Comparison of ENCODE assay signal across 11 cellular contexts in the genomic region with DNA sequence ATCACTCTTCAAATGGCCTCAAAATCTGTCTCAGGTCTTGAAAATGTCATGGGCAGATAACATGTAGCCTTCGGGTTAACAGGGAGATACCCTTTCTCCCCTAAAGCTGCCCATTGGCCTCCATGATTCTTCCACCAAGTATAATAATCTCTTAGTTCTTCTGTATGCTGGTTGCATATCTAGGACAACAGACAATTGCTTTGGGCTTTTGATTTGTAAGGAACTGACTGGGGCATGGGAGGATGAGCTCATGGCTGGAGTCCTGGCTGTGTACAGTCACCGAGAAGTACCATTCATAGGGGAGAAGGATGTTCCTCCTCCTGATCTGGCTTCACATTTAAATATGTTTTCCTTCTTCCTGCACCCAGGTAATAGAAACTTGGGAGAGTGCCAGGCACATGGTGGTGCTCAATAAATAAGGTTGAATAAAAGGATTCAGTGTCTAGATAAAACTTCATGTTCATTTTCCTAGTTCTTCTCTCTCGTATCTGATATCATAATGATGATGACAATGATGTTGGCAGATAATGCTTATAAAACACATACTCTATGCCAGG. TPM values are rescaled to one million over a fixed set of nuclear protein-coding genes. Genes with fewer than 3 reads are reported as not detected.
DNase-seq lines count a peak whose midpoint lies in the region; ATAC-seq, FAIRE-seq and TF ChIP-seq lines count a peak whose summit lies in the region.
"Had no signal": no experiment of that assay in that cellular context is flagged by ENCODE, and none has a peak within 500 bp of the region (broad histone marks: within the 10 kb centered on the region; RNA-seq: fewer than 3 reads in every experiment).

No MANE protein-coding gene starts in this region.

- peak overlapping the region; percentile 96 for H3K4me2 ChIP-seq in keratinocyte (ENCODE audit: control insufficient read depth, extremely low read depth, insufficient read depth, low read depth, low read length)

- WGBS in pancreas, 2 donors: 81% methylated on average over 3 of the region's 3 CpGs

- H3K9me3 ChIP-seq in keratinocyte (ENCODE audit: control insufficient read depth, low read depth, low read length): no peaks in the 10 kb centered on the region
- H3K9me3 ChIP-seq in pancreas: no peaks in the 10 kb centered on the region
- H3K9me3 ChIP-seq: testis had no signal

- no peak overlapping the region for H2AFZ ChIP-seq in keratinocyte (ENCODE audit: control insufficient read depth, low read length)

- FAIRE-seq in keratinocyte (lab: Jason Lieb, UNC) (peak; percentile 71), pancreas (lab: Jason Lieb, UNC) (no peak)

- DNase-seq in activated naive CD4-positive, alpha-beta T cell (lab: John Stamatoyannopoulos, UW): no peak
- no peak for DNase-seq in activated T-helper 1 cell treated with anti-CD3 and anti-CD28 coated beads, Interleukin-12 subunit alpha, Interleukin-12 subunit beta, Interleukin-2, Interleukin-4 antibody, amounts not matched to agents 30 ng/mL and 10 ng/mL and 1 ng/mL, durations not matched to agents 14 hours and 24 hours and 36 hours (ENCODE audit: low spot score)
- DNase-seq in keratinocyte (ENCODE audit: low read depth, low spot score): no peak
- DNase-seq in type B pancreatic cell (ENCODE audit: extremely low spot score, unreplicated experiment): no peak
- no peak for DNase-seq in Calu3
- no peak for DNase-seq in pancreas
- DNase-seq in NCI-H82 (lab: John Stamatoyannopoulos, UW): no peak
- DNase-seq: foreskin melanocyte, NCI-H1048, testis had no signal

- H3K36me3 ChIP-seq in keratinocyte (ENCODE audit: control insufficient read depth in 2 of 2, extremely low read depth in 1 of 2, insufficient read depth in 2 of 2, low read length in 2 of 2) (no peaks in the 10 kb centered on the region), pancreas (no peaks in the 10 kb centered on the region)

- ATAC-seq in pancreas: no peak

- H3K27ac ChIP-seq in keratinocyte (ENCODE audit: control insufficient read depth, insufficient read depth, low read length): peak overlapping the region; percentile 99
- H3K27ac ChIP-seq in pancreas: no peak overlapping the region
- H3K27ac ChIP-seq: testis had no signal

- intact Hi-C loops in activated T-helper 1 cell treated with anti-CD3 and anti-CD28 coated beads, Interleukin-12 subunit alpha, Interleukin-12 subunit beta, Interleukin-2, Interleukin-4 antibody, amounts not matched to agents 30 ng/mL and 10 ng/mL and 1 ng/mL, durations not matched to agents 14 hours and 24 hours and 36 hours (cut with micrococcal nuclease): loop anchor here (10.0 kb wide), 2 partner anchors 1187 to 1767 kb away; a partner anchor contains a TSS
- intact Hi-C loops in Calu3 (cut with micrococcal nuclease; ENCODE audit: unreplicated experiment) (no loop called here), pancreas (cut with DNase I) (no loop called here)

- peak overlapping the region; percentile 3 for H3K27ac Mint-ChIP-seq in activated naive CD4-positive, alpha-beta T cell treated with anti-CD3 and anti-CD28 coated beads, Interleukin-2, amount 50 U/mL, for 24 hours
- H3K27ac Mint-ChIP-seq in activated T-helper 1 cell treated with anti-CD3 and anti-CD28 coated beads, Interleukin-12 subunit alpha, Interleukin-12 subunit beta, Interleukin-2, Interleukin-4 antibody, amounts not matched to agents 30 ng/mL and 10 ng/mL and 1 ng/mL, durations not matched to agents 14 hours and 24 hours and 36 hours: no peak overlapping the region
- no peak overlapping the region for H3K27ac Mint-ChIP-seq in type B pancreatic cell
- H3K27ac Mint-ChIP-seq in Calu3 (ENCODE audit: unreplicated experiment): no peak overlapping the region

- no peaks in the 10 kb centered on the region for H3K27me3 Mint-ChIP-seq in activated naive CD4-positive, alpha-beta T cell treated with anti-CD3 and anti-CD28 coated beads, Interleukin-2, amount 50 U/mL, for 24 hours
- H3K27me3 Mint-ChIP-seq in activated T-helper 1 cell treated with anti-CD3 and anti-CD28 coated beads, Interleukin-12 subunit alpha, Interleukin-12 subunit beta, Interleukin-2, Interleukin-4 antibody, amounts not matched to agents 30 ng/mL and 10 ng/mL and 1 ng/mL, durations not matched to agents 14 hours and 24 hours and 36 hours (ENCODE audit: insufficient read depth): peaks cover 14% of the 10 kb centered on the region
- H3K27me3 Mint-ChIP-seq in type B pancreatic cell (peaks cover 33% of the 10 kb centered on the region), Calu3 (ENCODE audit: unreplicated experiment) (peaks cover 12% of the 10 kb centered on the region)

- no peak for TF ChIP-seq CTCF in keratinocyte (optimal IDR thresholded peaks at IDR 0.05 in 1 of 3, IDR thresholded peaks at IDR 0.05 in 1 of 3, conservative IDR thresholded peaks at IDR 0.05 in 1 of 3; ENCODE audit: extremely low read depth in 1 of 3, insufficient read depth in 2 of 3, low read length in 3 of 3)
- no peak for TF ChIP-seq CTCF in type B pancreatic cell (conservative IDR thresholded peaks at IDR 0.05)
- TF ChIP-seq CTCF in Calu3 (IDR thresholded peaks at IDR 0.05; ENCODE audit: unreplicated experiment): no peak
- no peak for TF ChIP-seq CTCF in pancreas (IDR thresholded peaks at IDR 0.05)

- H3K36me3 Mint-ChIP-seq in activated naive CD4-positive, alpha-beta T cell treated with anti-CD3 and anti-CD28 coated beads, Interleukin-2, amount 50 U/mL, for 24 hours: no peaks in the 10 kb centered on the region
- peaks cover 2% of the 10 kb centered on the region for H3K36me3 Mint-ChIP-seq in activated T-helper 1 cell treated with anti-CD3 and anti-CD28 coated beads, Interleukin-12 subunit alpha, Interleukin-12 subunit beta, Interleukin-2, Interleukin-4 antibody, amounts not matched to agents 30 ng/mL and 10 ng/mL and 1 ng/mL, durations not matched to agents 14 hours and 24 hours and 36 hours (ENCODE audit: low read depth)
- H3K36me3 Mint-ChIP-seq in type B pancreatic cell (no peaks in the 10 kb centered on the region), Calu3 (ENCODE audit: insufficient read depth, unreplicated experiment) (peaks cover 15% of the 10 kb centered on the region)

- H3K4me3 Mint-ChIP-seq in activated naive CD4-positive, alpha-beta T cell treated with anti-CD3 and anti-CD28 coated beads, Interleukin-2, amount 50 U/mL, for 24 hours: peak overlapping the region; percentile 89
- peak overlapping the region; percentile 81 for H3K4me3 Mint-ChIP-seq in activated T-helper 1 cell treated with anti-CD3 and anti-CD28 coated beads, Interleukin-12 subunit alpha, Interleukin-12 subunit beta, Interleukin-2, Interleukin-4 antibody, amounts not matched to agents 30 ng/mL and 10 ng/mL and 1 ng/mL, durations not matched to agents 14 hours and 24 hours and 36 hours
- H3K4me3 Mint-ChIP-seq in type B pancreatic cell (peak overlapping the region; percentile 91), Calu3 (ENCODE audit: low read depth, unreplicated experiment) (no peak overlapping the region)

- no peaks in the 10 kb centered on the region for H3K9me1 ChIP-seq in keratinocyte (ENCODE audit: control insufficient read depth, extremely low read depth, insufficient read depth, low read length)

- no peak overlapping the region for H3K9ac ChIP-seq in keratinocyte (ENCODE audit: control insufficient read depth, extremely low read depth, insufficient read depth, low read length)

- H3K4me1 ChIP-seq in keratinocyte (ENCODE audit: control insufficient read depth, extremely low read depth, insufficient read depth, low read length) (peaks cover 61% of the 10 kb centered on the region), pancreas (no peaks in the 10 kb centered on the region)

- H3K9me3 Mint-ChIP-seq in activated naive CD4-positive, alpha-beta T cell treated with anti-CD3 and anti-CD28 coated beads, Interleukin-2, amount 50 U/mL, for 24 hours: no peaks in the 10 kb centered on the region
- no peaks in the 10 kb centered on the region for H3K9me3 Mint-ChIP-seq in activated T-helper 1 cell treated with anti-CD3 and anti-CD28 coated beads, Interleukin-12 subunit alpha, Interleukin-12 subunit beta, Interleukin-2, Interleukin-4 antibody, amounts not matched to agents 30 ng/mL and 10 ng/mL and 1 ng/mL, durations not matched to agents 14 hours and 24 hours and 36 hours
- H3K9me3 Mint-ChIP-seq in type B pancreatic cell (no peaks in the 10 kb centered on the region), Calu3 (ENCODE audit: low read depth, unreplicated experiment) (no peaks in the 10 kb centered on the region)

- CTCF ChIA-PET in Calu3 (lab: Charles Lee): no interaction called here

- H4K20me1 ChIP-seq in keratinocyte (ENCODE audit: control insufficient read depth, extremely low read depth, insufficient read depth, low read length): no peaks in the 10 kb centered on the region

- peaks cover 72% of the 10 kb centered on the region for H3K4me1 Mint-ChIP-seq in activated naive CD4-positive, alpha-beta T cell treated with anti-CD3 and anti-CD28 coated beads, Interleukin-2, amount 50 U/mL, for 24 hours
- peaks cover 72% of the 10 kb centered on the region for H3K4me1 Mint-ChIP-seq in activated T-helper 1 cell treated with anti-CD3 and anti-CD28 coated beads, Interleukin-12 subunit alpha, Interleukin-12 subunit beta, Interleukin-2, Interleukin-4 antibody, amounts not matched to agents 30 ng/mL and 10 ng/mL and 1 ng/mL, durations not matched to agents 14 hours and 24 hours and 36 hours (ENCODE audit: low read depth)
- peaks cover 27% of the 10 kb centered on the region for H3K4me1 Mint-ChIP-seq in type B pancreatic cell (ENCODE audit: unreplicated experiment)
- peaks cover 9% of the 10 kb centered on the region for H3K4me1 Mint-ChIP-seq in Calu3 (ENCODE audit: low read depth, unreplicated experiment)

- H3K4me3 ChIP-seq in keratinocyte (ENCODE audit: control insufficient read depth in 2 of 3, extremely low read depth in 1 of 3, insufficient read depth in 2 of 3, low read depth in 1 of 3, low read length in 3 of 3) (peak overlapping the region in 1 of 3 experiments; percentile 25), pancreas (no peak overlapping the region)
- H3K4me3 ChIP-seq: testis had no signal

- peaks cover 17% of the 10 kb centered on the region for H3K79me2 ChIP-seq in keratinocyte (ENCODE audit: control insufficient read depth, insufficient read depth, low read length)

- dilution Hi-C loops in keratinocyte (cut with MboI; ENCODE audit: extremely low pct_ligation_motif_present, low sequenced_read_pairs): no loop called here

- no TSS peak for BruUV-seq in Calu3 (replicated peaks; lab: Mats Ljungman, UMichigan)

- H3K27me3 ChIP-seq in keratinocyte (ENCODE audit: control insufficient read depth, extremely low read depth, insufficient read depth, low read length) (no peaks in the 10 kb centered on the region), pancreas (no peaks in the 10 kb centered on the region)
- H3K27me3 ChIP-seq: testis had no signal

RNA-seq across cellular contexts. Expression of a gene that starts 2.8 kb away (rescaled TPM):
- 13.9 and 14.3 TPM in 2 replicates for total RNA-seq in activated T-helper 1 cell treated with anti-CD3 and anti-CD28 coated beads, Interleukin-12 subunit alpha, Interleukin-12 subunit beta, Interleukin-2, Interleukin-4 antibody, amounts not matched to agents 30 ng/mL and 10 ng/mL and 1 ng/mL, durations not matched to agents 14 hours and 24 hours and 36 hours
- polyA plus RNA-seq in keratinocyte: 11.1 to 12.5 TPM (median 11.2 TPM) in 3 replicates
- 13.1 TPM for polyA plus RNA-seq in keratinocyte (2011; ENCODE audit: low read depth)
- 8.2 and 10.3 TPM in 2 replicates for polyA plus RNA-seq in keratinocyte (2011; cell fraction: cytosol; rRNA removed)
- polyA plus RNA-seq in keratinocyte (2011; cell fraction: nucleus; rRNA removed): 21.1 and 23.1 TPM in 2 replicates
- polyA plus RNA-seq in keratinocyte (2012; ENCODE audit: low replicate concordance): 8.3 and 15.0 TPM in 2 replicates
- 15.9 to 20.6 TPM (median 16.8 TPM) in 3 replicates for polyA minus RNA-seq in keratinocyte
- polyA minus RNA-seq in keratinocyte (2011; cell fraction: cytosol; rRNA and poly(A)+ RNA removed): 16.9 TPM
- 23.8 and 25.1 TPM in 2 replicates for polyA minus RNA-seq in keratinocyte (2011; cell fraction: nucleus; rRNA and poly(A)+ RNA removed)
- 7.0 and 9.0 TPM in 2 replicates for total RNA-seq in type B pancreatic cell (ENCODE audit: low replicate concordance)
- total RNA-seq in Calu3 (2022): 2.1 and 3.1 TPM in 2 replicates
- 1 to 10 TPM; 2.7 to 10.0 (median 3.7) TPM for total RNA-seq in pancreas
- polyA plus RNA-seq in pancreas: 1 to 10 TPM; 3.0 to 5.6 TPM
